8 cellular contexts compared by ENCODE assay signal in genomic region chr1:112618114-112618720, GRCh38. TPM values are rescaled to one million over a fixed set of nuclear protein-coding genes. Genes with fewer than 3 reads are reported as not detected.
DNase-seq lines count a peak whose midpoint lies in the region; ATAC-seq and TF ChIP-seq lines count a peak whose summit lies in the region.

No MANE protein-coding gene starts in this region.

- H3K27ac ChIP-seq in HUES64 (ENCODE audit: low read depth, low read length) (peak overlapping the region; percentile 96), psoas muscle (peak overlapping the region; percentile 96)

- intact Hi-C loops in psoas muscle (cut with DNase I): loop anchor here (5.0 to 10.0 kb wide), 4 partner anchors 89 to 457 kb away; partner anchors contain the start of genes LRIG2 (in 1 of the 2) and RHOC (in 1 of the 2)

- peaks cover 31% of the 10 kb centered on the region for H3K4me1 Mint-ChIP-seq in activated CD4-positive, alpha-beta T cell treated with anti-CD3 and anti-CD28 coated beads, Interleukin-2, amount 10 ng/mL, durations not matched to agents 7 days and 5 days

- peaks cover 11% of the 10 kb centered on the region; the same call in 1 of the 2 replicates for H3K4me1 ChIP-seq in HUES64 (ENCODE audit: insufficient read depth, low read length)
- H3K4me1 ChIP-seq in psoas muscle: peaks cover 41% of the 10 kb centered on the region

- peaks cover 34% of the 10 kb centered on the region for H3K36me3 Mint-ChIP-seq in activated CD4-positive, alpha-beta T cell treated with anti-CD3 and anti-CD28 coated beads, Interleukin-2, amount 10 ng/mL, durations not matched to agents 7 days and 5 days (ENCODE audit: low read depth)

- peak overlapping the region; percentile 99 for H3K4me3 Mint-ChIP-seq in activated CD4-positive, alpha-beta T cell treated with anti-CD3 and anti-CD28 coated beads, Interleukin-2, amount 10 ng/mL, durations not matched to agents 7 days and 5 days

- H3K27me3 ChIP-seq in HUES64 (ENCODE audit: insufficient read depth, low read length) (no peaks in the 10 kb centered on the region), psoas muscle (ENCODE audit: insufficient read depth in 3 of 3, low read length in 2 of 3) (no peaks in the 10 kb centered on the region)

- POLR2A ChIA-PET in activated CD4-positive, alpha-beta T cell treated with anti-CD3 and anti-CD28 coated beads, Interleukin-2, amount 10 ng/mL, durations not matched to agents 7 days and 5 days (lab: Charles Lee): interaction anchor here (0.6 to 1.5 kb wide), 2 partner anchors 56 to 115 kb away, joined by 3 to 4 read pairs; partner anchors contain the start of gene MOV10

- H3K9me3 ChIP-seq in HUES64 (ENCODE audit: insufficient read depth, low read depth, low read length) (no peaks in the 10 kb centered on the region), psoas muscle (no peaks in the 10 kb centered on the region)

- H3K27me3 Mint-ChIP-seq in activated CD4-positive, alpha-beta T cell treated with anti-CD3 and anti-CD28 coated beads, Interleukin-2, amount 10 ng/mL, durations not matched to agents 7 days and 5 days: no peaks in the 10 kb centered on the region

- H3K27ac Mint-ChIP-seq in activated CD4-positive, alpha-beta T cell treated with anti-CD3 and anti-CD28 coated beads, Interleukin-2, amount 10 ng/mL, durations not matched to agents 7 days and 5 days: peak overlapping the region; percentile 100

- CTCF ChIA-PET in activated CD4-positive, alpha-beta T cell treated with anti-CD3 and anti-CD28 coated beads, Interleukin-2, amount 10 ng/mL, durations not matched to agents 7 days and 5 days (lab: Charles Lee): interaction anchor here (0.6 to 2.2 kb wide), 5 partner anchors 9 to 227 kb away, joined by 3 to 7 read pairs (median 4); partner anchors contain the start of genes MOV10 and PPM1J

- H3K4me3 ChIP-seq in HUES64 (ENCODE audit: low read length) (peak overlapping the region; percentile 92), foreskin fibroblast (ENCODE audit: low read depth in 1 of 2, low read length in 2 of 2) (peak overlapping the region; percentile 98), psoas muscle (peak overlapping the region; percentile 88)

- peak overlapping the region; percentile 95 for H3K9ac ChIP-seq in HUES64 (ENCODE audit: low read depth, low read length)

- WGBS in HUES64: 5% methylated on average over 12 of the region's 12 CpGs
- 2% methylated on average over 12 of the region's 12 CpGs for WGBS in psoas muscle, 3 donors

- DNase-seq in NCI-H510A treated with DMSO at 0.1 percent for 48 hours (lab: John Stamatoyannopoulos, UW) (peak; percentile 20), NCI-H510A (lab: John Stamatoyannopoulos, UW) (no peak), foreskin fibroblast (peak in 1 of 2 donors; percentile 31), psoas muscle (no peak)
- peak; percentile 55 for DNase-seq in activated CD4-positive, alpha-beta T cell treated with anti-CD3 and anti-CD28 coated beads, Interleukin-2, amount 10 ng/mL, durations not matched to agents 7 days and 5 days

- H3K36me3 ChIP-seq in HUES64 (ENCODE audit: insufficient read depth, low read length): peaks cover 31% of the 10 kb centered on the region
- H3K36me3 ChIP-seq in psoas muscle (ENCODE audit: insufficient read depth in 1 of 2, low read depth in 1 of 2): peaks cover 0 to 35% of the 10 kb centered on the region in 2 donors

- TF ChIP-seq CTCF in foreskin fibroblast (IDR thresholded peaks at IDR 0.05; ENCODE audit: low read depth, low read length): no peak
- TF ChIP-seq CTCF in psoas muscle (IDR thresholded peaks at IDR 0.05): no peak

- ATAC-seq in psoas muscle (peak in 1 of 4 donors; percentile 1), GM19467 (IDR thresholded peaks at IDR 0.05; ENCODE audit: unreplicated experiment) (no peak), HG03175 (IDR thresholded peaks at IDR 0.05; ENCODE audit: unreplicated experiment) (no peak)

- H3K9me3 Mint-ChIP-seq in activated CD4-positive, alpha-beta T cell treated with anti-CD3 and anti-CD28 coated beads, Interleukin-2, amount 10 ng/mL, durations not matched to agents 7 days and 5 days: no peaks in the 10 kb centered on the region

RNA-seq across cellular contexts. Expression of gene ST7L, which starts 0.7 kb away (rescaled TPM):
- polyA plus RNA-seq in HUES64 (2013, experiment 1 of 2): 12.6 TPM
- 12.5 TPM for polyA plus RNA-seq in HUES64 (2013, experiment 2 of 2)
- 10 to 100 TPM; 13.8 to 18.5 TPM for total RNA-seq in activated CD4-positive, alpha-beta T cell treated with anti-CD3 and anti-CD28 coated beads, Interleukin-2, amount 10 ng/mL, durations not matched to agents 7 days and 5 days
- total RNA-seq in psoas muscle: 10 to 100 TPM; 12.1 to 13.7 (median 12.5) TPM
- 10 to 100 TPM in 1 of 3 donors, 1 to 10 TPM in 2; 9.0 to 11.0 (median 9.3) TPM for polyA plus RNA-seq in psoas muscle

RNA-seq across cellular contexts. Expression of gene CAPZA1, which starts 1.4 kb away (rescaled TPM):
- 93.9 TPM for polyA plus RNA-seq in HUES64 (2013, experiment 1 of 2)
- 95.2 TPM for polyA plus RNA-seq in HUES64 (2013, experiment 2 of 2)
- total RNA-seq in activated CD4-positive, alpha-beta T cell treated with anti-CD3 and anti-CD28 coated beads, Interleukin-2, amount 10 ng/mL, durations not matched to agents 7 days and 5 days: 100 to 1,000 TPM; 254 to 303 TPM
- total RNA-seq in psoas muscle: 10 to 100 TPM; 24.2 to 39.1 (median 33.1) TPM
- 10 to 100 TPM; 14.8 to 73.3 (median 58.2) TPM for polyA plus RNA-seq in psoas muscle

RNA-seq across cellular contexts. Expression of gene MOV10, which starts 56.2 kb away (rescaled TPM):
- polyA plus RNA-seq in HUES64 (2013, experiment 1 of 2): 43.7 TPM
- polyA plus RNA-seq in HUES64 (2013, experiment 2 of 2): 43.9 TPM
- total RNA-seq in activated CD4-positive, alpha-beta T cell treated with anti-CD3 and anti-CD28 coated beads, Interleukin-2, amount 10 ng/mL, durations not matched to agents 7 days and 5 days: 100 to 1,000 TPM; 118 to 126 TPM
- total RNA-seq in psoas muscle: 10 to 100 TPM in 2 of 4 donors, 1 to 10 TPM in 2; 5.3 to 10.6 (median 8.3) TPM
- polyA plus RNA-seq in psoas muscle: 1 to 10 TPM; 4.8 to 6.4 (median 6.4) TPM

Comparison
In these comparisons a context has a peak if more than half of its experiments do, and no peak if none do; other contexts are left out.
1. DNase-seq: peak in NCI-H510A treated with DMSO at 0.1 percent for 48 hours (single experiment) and activated CD4-positive, alpha-beta T cell treated with anti-CD3 and anti-CD28 coated beads, Interleukin-2, amount 10 ng/mL, durations not matched to agents 7 days and 5 days (single experiment); none in NCI-H510A (single experiment) and psoas muscle (0 of 2).
2. RNA of gene CAPZA1, which starts 1.4 kb away (total RNA-seq): 254 to 303 TPM in activated CD4-positive, alpha-beta T cell treated with anti-CD3 and anti-CD28 coated beads, Interleukin-2, amount 10 ng/mL, durations not matched to agents 7 days and 5 days; 24.2 to 39.1 TPM in psoas muscle; every median in the first group is over 4 times any median in the second.
3. RNA of gene MOV10, which starts 56.2 kb away (total RNA-seq): 118 to 126 TPM in activated CD4-positive, alpha-beta T cell treated with anti-CD3 and anti-CD28 coated beads, Interleukin-2, amount 10 ng/mL, durations not matched to agents 7 days and 5 days; 5.3 to 10.6 TPM in psoas muscle; every median in the first group is over 10 times any median in the second.
4. Peak in every context shown above with its lines, with median percentiles within 50 percentile points of each other: H3K4me3 ChIP-seq.